Comparison of ENCODE assay signal across 19 cellular contexts in genomic region chr15:68682330-68682729, GRCh38.
A peak's percentile ranks its signal among the peaks of the same experiment; 100 is the strongest.
DNase-seq lines count a peak whose midpoint lies in the region; ATAC-seq and TF ChIP-seq lines count a peak whose summit lies in the region.
"Had no signal": no experiment of that assay in that cellular context is flagged by ENCODE, and none has a peak within 500 bp of the region (broad histone marks: within the 10 kb centered on the region; RNA-seq: fewer than 3 reads in every experiment).

No MANE protein-coding gene starts in this region.

- H3K4me1 Mint-ChIP-seq in endodermal cell: peaks cover 26% of the 10 kb centered on the region
- no peaks in the 10 kb centered on the region for H3K4me1 Mint-ChIP-seq in activated CD4-positive, alpha-beta T cell treated with anti-CD3 and anti-CD28 coated beads, Interleukin-2, amount 10 ng/mL, durations not matched to agents 7 days and 5 days

- intact Hi-C loops in HCT116 (cut with micrococcal nuclease) (no loop called here), sigmoid colon (cut with DNase I) (no loop called here)

- RAD21 ChIA-PET in HCT116 (lab: Charles Lee; ENCODE audit: low non-redundant PET in 1 of 2, low total read pairs in 2 of 2, uncharacterized antibody in 2 of 2, unreplicated experiment in 2 of 2): no interaction called here

- H4K20me1 ChIP-seq in HCT116 (ENCODE audit: insufficient read depth): no peaks in the 10 kb centered on the region
- no peaks in the 10 kb centered on the region for H4K20me1 ChIP-seq in OCI-LY3 (ENCODE audit: insufficient read depth, low read length)
- no peaks in the 10 kb centered on the region for H4K20me1 ChIP-seq in hepatocyte (ENCODE audit: insufficient read depth, poor library complexity, severe bottlenecking)

- H3K9me3 ChIP-seq in HCT116 (ENCODE audit: control insufficient read depth in 1 of 2, insufficient read depth in 1 of 2, low read depth in 1 of 2, low read length in 2 of 2) (no peaks in the 10 kb centered on the region), OCI-LY3 (ENCODE audit: insufficient read depth, low read length) (no peaks in the 10 kb centered on the region), endodermal cell (ENCODE audit: control insufficient read depth, low read length) (no peaks in the 10 kb centered on the region), sigmoid colon (no peaks in the 10 kb centered on the region), hepatocyte (ENCODE audit: low read depth) (no peaks in the 10 kb centered on the region)
- H3K9me3 ChIP-seq: MG63, Peyer's patch, right lobe of liver had no signal

- TF ChIP-seq POLR2A in HCT116 (IDR thresholded peaks at IDR 0.05; ENCODE audit: borderline replicate concordance, extremely low read depth, insufficient read depth, insufficient read length) (no peak), sigmoid colon (IDR thresholded peaks at IDR 0.05) (no peak)

- DNase-seq in HCT116 (ENCODE audit: low read depth, low spot score): no peak
- peak; percentile 55 for DNase-seq in endodermal cell
- peak; percentile 18 for DNase-seq in sigmoid colon
- no peak for DNase-seq in hepatocyte (ENCODE audit: low spot score)
- no peak for DNase-seq in activated naive CD4-positive, alpha-beta T cell treated with anti-CD3 and anti-CD28 coated beads, Interleukin-2, amount 50 U/mL, for 16 hours
- no peak for DNase-seq in activated CD4-positive, alpha-beta T cell treated with anti-CD3 and anti-CD28 coated beads, Interleukin-2, amount 10 ng/mL, durations not matched to agents 7 days and 5 days
- DNase-seq: activated CD4-positive, alpha-beta T cell treated with anti-CD3 and anti-CD28 coated beads, Interleukin-2, amount 50 U/mL, for 4 hours; activated CD8-positive, alpha-beta memory T cell treated with anti-CD3 and anti-CD28 coated beads, Interleukin-2, amount 50 U/mL, for 48 hours; activated effector memory CD4-positive, alpha-beta T cell treated with Interleukin-2 at 50 U/mL for 16 hours; DND-41; MG63; NCI-H146; NCI-H774; T-helper 2 cell had no signal

- no peak overlapping the region for H3K4me3 ChIP-seq in HCT116 (replicated peaks in 1 of 2; ENCODE audit: low read depth in 1 of 2, low read length in 2 of 2)
- H3K4me3 ChIP-seq in OCI-LY3 (ENCODE audit: low read length): no peak overlapping the region
- no peak overlapping the region for H3K4me3 ChIP-seq in endodermal cell (ENCODE audit: low read length)
- H3K4me3 ChIP-seq in sigmoid colon: no peak overlapping the region
- H3K4me3 ChIP-seq in hepatocyte: no peak overlapping the region
- H3K4me3 ChIP-seq: MG63, Peyer's patch, right lobe of liver had no signal

- H3K36me3 Mint-ChIP-seq in endodermal cell (ENCODE audit: low read depth): no peaks in the 10 kb centered on the region
- H3K36me3 Mint-ChIP-seq in activated CD4-positive, alpha-beta T cell treated with anti-CD3 and anti-CD28 coated beads, Interleukin-2, amount 10 ng/mL, durations not matched to agents 7 days and 5 days (ENCODE audit: low read depth): no peaks in the 10 kb centered on the region

- H3K9me2 ChIP-seq in HCT116 (ENCODE audit: insufficient read depth) (no peaks in the 10 kb centered on the region), hepatocyte (replicated peaks; ENCODE audit: insufficient read depth) (no peaks in the 10 kb centered on the region)

- no peak overlapping the region for H3K27ac Mint-ChIP-seq in endodermal cell
- H3K27ac Mint-ChIP-seq in activated CD4-positive, alpha-beta T cell treated with anti-CD3 and anti-CD28 coated beads, Interleukin-2, amount 10 ng/mL, durations not matched to agents 7 days and 5 days: no peak overlapping the region

- H3K4me2 ChIP-seq in HCT116 (ENCODE audit: low read length) (no peak overlapping the region), OCI-LY3 (ENCODE audit: low read length) (no peak overlapping the region), hepatocyte (no peak overlapping the region)

- POLR2A ChIA-PET in HCT116 (lab: Charles Lee): no interaction called here
- POLR2A ChIA-PET in activated CD4-positive, alpha-beta T cell treated with anti-CD3 and anti-CD28 coated beads, Interleukin-2, amount 10 ng/mL, durations not matched to agents 7 days and 5 days (lab: Charles Lee): no interaction called here

- TF ChIP-seq RAD21 in HCT116 (IDR thresholded peaks at IDR 0.05; ENCODE audit: low read depth): no peak

- H3K79me2 ChIP-seq in HCT116 (ENCODE audit: insufficient read depth, low read length): no peaks in the 10 kb centered on the region
- H3K79me2 ChIP-seq in OCI-LY3 (ENCODE audit: low read length): no peaks in the 10 kb centered on the region
- no peaks in the 10 kb centered on the region for H3K79me2 ChIP-seq in hepatocyte

- H3K36me3 ChIP-seq in HCT116 (ENCODE audit: control insufficient read depth in 1 of 2, insufficient read depth in 2 of 2, low read length in 2 of 2) (no peaks in the 10 kb centered on the region), OCI-LY3 (replicated peaks; ENCODE audit: low read depth, low read length) (no peaks in the 10 kb centered on the region), endodermal cell (ENCODE audit: control insufficient read depth, insufficient read depth, low read length) (no peaks in the 10 kb centered on the region), sigmoid colon (no peaks in the 10 kb centered on the region), hepatocyte (replicated peaks; ENCODE audit: insufficient read depth, low read depth) (no peaks in the 10 kb centered on the region)
- H3K36me3 ChIP-seq: MG63, Peyer's patch, right lobe of liver had no signal

- no peaks in the 10 kb centered on the region for H3K27me3 Mint-ChIP-seq in endodermal cell (ENCODE audit: insufficient read depth)
- H3K27me3 Mint-ChIP-seq in activated CD4-positive, alpha-beta T cell treated with anti-CD3 and anti-CD28 coated beads, Interleukin-2, amount 10 ng/mL, durations not matched to agents 7 days and 5 days: no peaks in the 10 kb centered on the region

- H2AFZ ChIP-seq in HCT116 (ENCODE audit: low read depth, low read length, poor library complexity, severe bottlenecking) (no peak overlapping the region), OCI-LY3 (ENCODE audit: low read depth, low read length) (peak overlapping the region; percentile 51; the same call in 1 of the 2 replicates), hepatocyte (no peak overlapping the region)

- peak; percentile 57 for ATAC-seq in HCT116
- ATAC-seq: right lobe of liver had no signal

- H3K4me1 ChIP-seq in HCT116 (ENCODE audit: control insufficient read depth in 1 of 2, insufficient read depth in 2 of 2, low read length in 2 of 2): no peaks in the 10 kb centered on the region
- no peaks in the 10 kb centered on the region for H3K4me1 ChIP-seq in OCI-LY3 (ENCODE audit: low read length)
- no peaks in the 10 kb centered on the region for H3K4me1 ChIP-seq in endodermal cell (ENCODE audit: control insufficient read depth, insufficient read depth, low read length)
- H3K4me1 ChIP-seq in sigmoid colon: no peaks in the 10 kb centered on the region
- no peaks in the 10 kb centered on the region for H3K4me1 ChIP-seq in hepatocyte (ENCODE audit: insufficient read depth)
- H3K4me1 ChIP-seq: Peyer's patch, right lobe of liver had no signal

- no peak overlapping the region for H3K4me3 Mint-ChIP-seq in endodermal cell
- no peak overlapping the region for H3K4me3 Mint-ChIP-seq in activated CD4-positive, alpha-beta T cell treated with anti-CD3 and anti-CD28 coated beads, Interleukin-2, amount 10 ng/mL, durations not matched to agents 7 days and 5 days

- BruUV-seq in HCT116 (replicated peaks; lab: Mats Ljungman, UMichigan): no TSS peak

- 73 to 76% methylated on average over 4 to 5 of the region's 5 CpGs for WGBS in endodermal cell (ENCODE audit: insufficient coverage in 1 of 2, insufficient read length in 1 of 2), 2 experiments
- WGBS in sigmoid colon, 2 donors: 42 to 64% methylated on average over 5 of the region's 5 CpGs
- WGBS in hepatocyte (ENCODE audit: low lambda C conversion rate, missing lambda C conversion rate): 49% methylated on average over 5 of the region's 5 CpGs

- TF ChIP-seq CTCF in HCT116 (IDR thresholded peaks at IDR 0.05 in 2 of 3, conservative IDR thresholded peaks at IDR 0.05 in 1 of 3; ENCODE audit: borderline replicate concordance in 1 of 3, insufficient read depth in 1 of 3, low read depth in 2 of 3, low read length in 2 of 3) (no peak), OCI-LY3 (IDR thresholded peaks at IDR 0.05; ENCODE audit: low read depth, low read length) (no peak), endodermal cell (conservative IDR thresholded peaks at IDR 0.05) (no peak), sigmoid colon (IDR thresholded peaks at IDR 0.05) (no peak), hepatocyte (IDR thresholded peaks at IDR 0.05; ENCODE audit: poor library complexity) (no peak)

- H3K9me3 Mint-ChIP-seq in endodermal cell: no peaks in the 10 kb centered on the region
- H3K9me3 Mint-ChIP-seq in activated CD4-positive, alpha-beta T cell treated with anti-CD3 and anti-CD28 coated beads, Interleukin-2, amount 10 ng/mL, durations not matched to agents 7 days and 5 days: no peaks in the 10 kb centered on the region

- H3K9ac ChIP-seq in HCT116 (ENCODE audit: low read length) (no peak overlapping the region), OCI-LY3 (ENCODE audit: low read length) (no peak overlapping the region), endodermal cell (ENCODE audit: extremely low read depth, low read length, poor library complexity, severe bottlenecking) (no peak overlapping the region)

- CTCF ChIA-PET in HCT116 (lab: Charles Lee): no interaction called here
- CTCF ChIA-PET in activated CD4-positive, alpha-beta T cell treated with anti-CD3 and anti-CD28 coated beads, Interleukin-2, amount 10 ng/mL, durations not matched to agents 7 days and 5 days (lab: Charles Lee): no interaction called here

- H3K27me3 ChIP-seq in HCT116 (ENCODE audit: insufficient read depth, low read length): no peaks in the 10 kb centered on the region
- H3K27me3 ChIP-seq in OCI-LY3 (ENCODE audit: low read depth, low read length): no peaks in the 10 kb centered on the region
- H3K27me3 ChIP-seq in endodermal cell (ENCODE audit: control insufficient read depth, insufficient read depth, low read length, poor library complexity, severe bottlenecking): no peaks in the 10 kb centered on the region
- H3K27me3 ChIP-seq in sigmoid colon: no peaks in the 10 kb centered on the region
- H3K27me3 ChIP-seq in hepatocyte: no peaks in the 10 kb centered on the region
- H3K27me3 ChIP-seq: MG63, Peyer's patch, right lobe of liver had no signal

- H3K27ac ChIP-seq in HCT116 (ENCODE audit: low read depth, low read length) (no peak overlapping the region), OCI-LY3 (ENCODE audit: low read length) (no peak overlapping the region), endodermal cell (ENCODE audit: low read depth, low read length) (no peak overlapping the region), sigmoid colon (no peak overlapping the region), hepatocyte (no peak overlapping the region)
- H3K27ac ChIP-seq: epithelial cell of prostate, HL-60, Peyer's patch, right lobe of liver had no signal

- TF ChIP-seq EP300 in sigmoid colon (IDR thresholded peaks at IDR 0.05): no peak

TF ChIP-seq in HCT116, 20 proteins besides CTCF, POLR2A, EP300 and RAD21 (continues in another document):
- no peak for TF ChIP-seq SIN3A (IDR thresholded peaks at IDR 0.05; ENCODE audit: low read depth)

Comparison
In these comparisons a context has a peak if more than half of its experiments do, and no peak if none do; other contexts are left out.
1. DNase-seq: peak in endodermal cell (single experiment) and sigmoid colon (single experiment); none in HCT116 (single experiment), hepatocyte (single experiment), activated naive CD4-positive, alpha-beta T cell treated with anti-CD3 and anti-CD28 coated beads, Interleukin-2, amount 50 U/mL, for 16 hours (single experiment) and activated CD4-positive, alpha-beta T cell treated with anti-CD3 and anti-CD28 coated beads, Interleukin-2, amount 10 ng/mL, durations not matched to agents 7 days and 5 days (single experiment).